ENCODE assay signal across 8 cellular contexts in the genomic region with DNA sequence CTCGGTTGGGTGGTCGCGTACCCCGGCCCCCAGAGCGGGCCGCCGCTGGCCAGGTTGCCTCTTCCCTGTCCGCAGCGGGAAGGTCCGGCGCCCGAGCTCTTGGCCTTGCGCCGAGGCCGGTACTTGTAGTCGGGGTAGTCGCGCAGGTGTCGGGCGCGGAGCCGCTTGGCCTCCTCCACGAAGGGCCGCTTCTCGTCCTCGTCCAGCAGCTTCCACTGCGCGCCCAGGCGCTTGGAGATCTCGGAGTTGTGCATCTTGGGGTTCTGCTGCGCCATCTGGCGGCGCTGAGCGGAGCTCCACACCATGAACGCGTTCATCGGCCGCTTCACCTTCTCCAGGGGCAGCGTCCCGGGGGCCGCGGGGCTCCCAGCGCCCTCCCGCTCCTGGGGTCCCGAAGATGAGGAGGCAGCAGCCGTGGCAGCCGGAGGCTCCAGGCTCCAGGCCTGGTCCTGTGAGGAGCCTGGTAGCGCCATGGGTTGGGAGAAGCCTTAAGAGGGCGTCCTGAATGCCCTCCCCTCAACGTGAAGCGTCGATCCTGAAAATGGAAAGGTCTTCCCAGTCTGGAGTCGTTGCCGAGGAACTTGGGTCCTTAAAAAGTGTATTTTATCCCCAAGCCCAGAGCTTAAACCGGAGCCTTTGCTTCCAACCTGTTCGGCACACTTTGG. TPM values are rescaled to one million over a fixed set of nuclear protein-coding genes. Genes with fewer than 3 reads are reported as not detected.
DNase-seq lines count a peak whose midpoint lies in the region; ATAC-seq and TF ChIP-seq lines count a peak whose summit lies in the region.

No MANE protein-coding gene starts in this region.

- H3K36me3 ChIP-seq in spleen: peaks cover 0 to 86% (median 47%) of the 10 kb centered on the region in 6 donors

- H3K27ac Mint-ChIP-seq in activated CD4-positive, alpha-beta T cell treated with anti-CD3 and anti-CD28 coated beads, Interleukin-2, amount 10 ng/mL, durations not matched to agents 24 days and 14 days: no peak overlapping the region
- H3K27ac Mint-ChIP-seq in dendritic cell treated with granulocyte-macrophage colony-stimulating factor and Interleukin-4, amounts not matched to agents 40 ng/mL and 50 ng/mL, for 4 days: no peak overlapping the region

- no peaks in the 10 kb centered on the region for H3K27me3 Mint-ChIP-seq in activated CD4-positive, alpha-beta T cell treated with anti-CD3 and anti-CD28 coated beads, Interleukin-2, amount 10 ng/mL, durations not matched to agents 24 days and 14 days
- no peaks in the 10 kb centered on the region for H3K27me3 Mint-ChIP-seq in dendritic cell treated with granulocyte-macrophage colony-stimulating factor and Interleukin-4, amounts not matched to agents 40 ng/mL and 50 ng/mL, for 4 days

- DNase-seq in 8988T (peak; percentile 70), HFF-Myc (ENCODE audit: extremely low read depth, low read depth) (no peak), kidney tubule cell (ENCODE audit: low spot score) (peak; percentile 81), spleen (peak; percentile 93)
- DNase-seq in activated CD4-positive, alpha-beta T cell treated with anti-CD3 and anti-CD28 coated beads, Interleukin-2, amount 10 ng/mL, durations not matched to agents 24 days and 14 days: peak; percentile 90

- peak overlapping the region; percentile 18 for H3K4me3 ChIP-seq in HFF-Myc (replicated peaks; ENCODE audit: low read depth, low read length)
- peak overlapping the region in 2 of 8 donors; percentile 8 to 32 for H3K4me3 ChIP-seq in spleen

- no peaks in the 10 kb centered on the region for H3K9me3 Mint-ChIP-seq in activated CD4-positive, alpha-beta T cell treated with anti-CD3 and anti-CD28 coated beads, Interleukin-2, amount 10 ng/mL, durations not matched to agents 24 days and 14 days
- no peaks in the 10 kb centered on the region for H3K9me3 Mint-ChIP-seq in dendritic cell treated with granulocyte-macrophage colony-stimulating factor and Interleukin-4, amounts not matched to agents 40 ng/mL and 50 ng/mL, for 4 days

- no peak overlapping the region for H3K4me3 Mint-ChIP-seq in activated CD4-positive, alpha-beta T cell treated with anti-CD3 and anti-CD28 coated beads, Interleukin-2, amount 10 ng/mL, durations not matched to agents 24 days and 14 days
- H3K4me3 Mint-ChIP-seq in dendritic cell treated with granulocyte-macrophage colony-stimulating factor and Interleukin-4, amounts not matched to agents 40 ng/mL and 50 ng/mL, for 4 days: peak overlapping the region; percentile 35

- peak overlapping the region in 1 of 8 donors; percentile 39 for H3K27ac ChIP-seq in spleen

- TF ChIP-seq CTCF in HFF-Myc (IDR thresholded peaks at IDR 0.05; ENCODE audit: low read depth, low read length, missing control alignments) (peak; percentile 88), spleen (IDR thresholded peaks at IDR 0.05 in 8 of 11, conservative IDR thresholded peaks at IDR 0.05 in 3 of 11) (peak; percentile 71 to 94 (median 83))

- peaks cover 9% of the 10 kb centered on the region for H3K4me1 Mint-ChIP-seq in activated CD4-positive, alpha-beta T cell treated with anti-CD3 and anti-CD28 coated beads, Interleukin-2, amount 10 ng/mL, durations not matched to agents 24 days and 14 days
- H3K4me1 Mint-ChIP-seq in dendritic cell treated with granulocyte-macrophage colony-stimulating factor and Interleukin-4, amounts not matched to agents 40 ng/mL and 50 ng/mL, for 4 days (ENCODE audit: low read depth): peaks cover 51% of the 10 kb centered on the region

- H3K4me1 ChIP-seq in spleen: peaks cover 18 to 53% (median 33%) of the 10 kb centered on the region in 6 donors

- ATAC-seq in HG02852 (IDR thresholded peaks at IDR 0.05; ENCODE audit: unreplicated experiment) (no peak), HG03354 (IDR thresholded peaks at IDR 0.05; ENCODE audit: poor library complexity, severe bottlenecking, unreplicated experiment) (no peak)

- TF ChIP-seq POLR2A in spleen (IDR thresholded peaks at IDR 0.05): no peak

- H3K27me3 ChIP-seq in spleen (replicated peaks in 1 of 7): no peaks in the 10 kb centered on the region

- WGBS in spleen, 5 donors: 30 to 50% (median 36%) methylated on average over 34 to 56 of the region's 56 CpGs

- no peaks in the 10 kb centered on the region for H3K9me3 ChIP-seq in spleen

- intact Hi-C loops in activated CD4-positive, alpha-beta T cell treated with anti-CD3 and anti-CD28 coated beads, Interleukin-2, amount 10 ng/mL, durations not matched to agents 24 days and 14 days (cut with micrococcal nuclease): loop anchor here (1.0 kb wide), 1 partner anchor 75 kb away; no protein-coding TSS in a partner anchor
- intact Hi-C loops in dendritic cell treated with granulocyte-macrophage colony-stimulating factor and Interleukin-4, amounts not matched to agents 40 ng/mL and 50 ng/mL, for 4 days (cut with micrococcal nuclease): loop anchor here (2.0 kb wide), 1 partner anchor 75 kb away; no protein-coding TSS in a partner anchor
- intact Hi-C loops in spleen (cut with DNase I; ENCODE audit: low total_unique reads): no loop called here

- peaks cover 59% of the 10 kb centered on the region for H3K36me3 Mint-ChIP-seq in activated CD4-positive, alpha-beta T cell treated with anti-CD3 and anti-CD28 coated beads, Interleukin-2, amount 10 ng/mL, durations not matched to agents 24 days and 14 days (ENCODE audit: low read depth)
- H3K36me3 Mint-ChIP-seq in dendritic cell treated with granulocyte-macrophage colony-stimulating factor and Interleukin-4, amounts not matched to agents 40 ng/mL and 50 ng/mL, for 4 days (ENCODE audit: low read depth): peaks cover 95% of the 10 kb centered on the region

RNA-seq across cellular contexts. Expression of gene SOX15, which starts 0.6 kb away (rescaled TPM):
- 0.43 TPM in 1 of 2 replicates, not detected in the other for total RNA-seq in activated CD4-positive, alpha-beta T cell treated with anti-CD3 and anti-CD28 coated beads, Interleukin-2, amount 10 ng/mL, durations not matched to agents 24 days and 14 days
- total RNA-seq in spleen: 1 to 10 TPM in 1 of 7 donors, under 1 TPM in 2, not detected in 4; 0.41 to 1.7 (median 0.64) TPM
- under 1 TPM; 0.20 to 0.44 (median 0.32) TPM for polyA plus RNA-seq in spleen

RNA-seq across cellular contexts. Expression of gene MPDU1, which starts 5.7 kb away (rescaled TPM):
- 92.5 and 104 TPM in 2 replicates for total RNA-seq in activated CD4-positive, alpha-beta T cell treated with anti-CD3 and anti-CD28 coated beads, Interleukin-2, amount 10 ng/mL, durations not matched to agents 24 days and 14 days
- total RNA-seq in spleen: 100 to 1,000 TPM in 1 of 7 donors, 10 to 100 TPM in 6; 35.5 to 163 (median 51.2) TPM
- polyA plus RNA-seq in spleen: 10 to 100 TPM; 42.7 to 73.0 (median 59.5) TPM

RNA-seq across cellular contexts. Expression of gene CD68, which starts 9.9 kb away (rescaled TPM):
- total RNA-seq in activated CD4-positive, alpha-beta T cell treated with anti-CD3 and anti-CD28 coated beads, Interleukin-2, amount 10 ng/mL, durations not matched to agents 24 days and 14 days: 3.2 and 3.5 TPM in 2 replicates
- total RNA-seq in spleen: 100 to 1,000 TPM; 177 to 387 (median 271) TPM
- 100 to 1,000 TPM in 1 of 3 donors, 10 to 100 TPM in 2; 52.5 to 236 (median 86.1) TPM for polyA plus RNA-seq in spleen

RNA-seq across cellular contexts. Expression of gene FXR2, which starts 25.4 kb away (rescaled TPM):
- 62.6 and 64.4 TPM in 2 replicates for total RNA-seq in activated CD4-positive, alpha-beta T cell treated with anti-CD3 and anti-CD28 coated beads, Interleukin-2, amount 10 ng/mL, durations not matched to agents 24 days and 14 days
- total RNA-seq in spleen: 10 to 100 TPM; 17.7 to 29.3 (median 26.7) TPM
- polyA plus RNA-seq in spleen: 10 to 100 TPM; 18.9 to 26.9 (median 20.4) TPM

RNA-seq across cellular contexts. Expression of gene SENP3, which starts 27.6 kb away (rescaled TPM):
- total RNA-seq in activated CD4-positive, alpha-beta T cell treated with anti-CD3 and anti-CD28 coated beads, Interleukin-2, amount 10 ng/mL, durations not matched to agents 24 days and 14 days: 89.7 and 93.0 TPM in 2 replicates
- 10 to 100 TPM; 36.3 to 71.7 (median 42.9) TPM for total RNA-seq in spleen
- polyA plus RNA-seq in spleen: 10 to 100 TPM; 43.1 to 52.7 (median 45.6) TPM

Comparison
In these comparisons a context has a peak if more than half of its experiments do, and no peak if none do; other contexts are left out.
1. RNA of gene CD68, which starts 9.9 kb away (total RNA-seq): 177 to 387 TPM in spleen; 3.2 to 3.5 TPM in activated CD4-positive, alpha-beta T cell treated with anti-CD3 and anti-CD28 coated beads, Interleukin-2, amount 10 ng/mL, durations not matched to agents 24 days and 14 days; every median in the first group is over 10 times any median in the second.